In the genomic region with DNA sequence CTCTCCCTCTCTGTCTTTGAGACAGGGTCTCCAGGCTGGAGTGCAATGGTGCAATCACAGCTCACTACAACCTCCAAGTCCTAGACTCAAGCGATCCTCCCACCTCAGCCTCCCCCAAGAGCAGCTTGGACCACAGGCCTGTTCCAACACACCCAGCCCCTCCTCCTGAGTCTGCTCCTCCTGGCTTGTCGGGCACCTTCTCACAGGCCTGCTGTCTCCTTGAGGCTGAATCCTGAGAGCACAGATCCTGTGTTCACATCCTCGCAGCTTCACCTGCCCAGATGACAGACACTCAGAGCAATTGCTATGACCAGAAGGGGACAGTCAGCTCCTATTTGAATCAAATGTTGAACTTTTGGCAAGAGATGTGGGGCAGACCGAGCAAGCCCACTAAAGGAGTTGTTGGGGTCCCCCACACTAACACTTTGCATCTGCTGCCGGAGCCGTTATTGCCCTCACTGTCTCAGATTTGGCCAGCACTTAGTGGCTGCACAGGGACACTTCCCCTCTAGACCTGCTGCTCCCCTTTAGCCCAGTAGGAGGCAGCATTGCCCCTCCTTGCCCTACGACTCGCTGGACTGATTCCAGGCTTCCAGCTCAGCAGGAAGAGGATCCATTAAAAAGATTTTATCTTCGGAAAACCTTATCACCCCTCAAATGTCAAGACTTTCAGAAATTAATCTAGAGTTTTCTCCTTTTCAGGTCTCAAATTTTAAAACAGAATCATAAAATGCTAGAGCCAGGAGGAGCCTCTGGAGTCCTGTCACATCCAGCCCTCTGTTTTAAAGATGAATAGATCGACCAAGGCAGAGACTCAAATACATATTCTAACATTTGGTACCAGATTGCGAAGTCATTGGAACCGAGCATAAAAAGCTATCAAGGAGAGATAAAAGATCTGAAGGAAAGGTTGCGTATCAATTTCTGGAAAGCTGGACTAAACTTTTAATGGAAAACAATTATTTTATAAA, we compare ENCODE assay signal across 1 cellular context.
TF ChIP-seq lines count a peak whose summit lies in the region.

No MANE protein-coding gene starts in this region.

TF ChIP-seq in IMR-90, 13 proteins besides CTCF, POLR2A, EP300 and RAD21:
- TF ChIP-seq SMC3 (IDR thresholded peaks at IDR 0.05; ENCODE audit: low read depth, low read length) (peak; percentile 98), MAFK (IDR thresholded peaks at IDR 0.05; ENCODE audit: low read depth, low read length) (no peak)
